In genomic region chr1:101137144-101138126, GRCh38 we compare ENCODE assay signal across 8 cellular contexts.
A peak's percentile ranks its signal among the peaks of the same experiment; 100 is the strongest.
DNase-seq lines count a peak whose midpoint lies in the region; ATAC-seq and TF ChIP-seq lines count a peak whose summit lies in the region.

No MANE protein-coding gene starts in this region.

- H3K27me3 ChIP-seq in cardiac muscle cell = no peaks in the 10 kb centered on the region

- H3K4me3 ChIP-seq in cardiac muscle cell (no peak overlapping the region), choroid plexus epithelial cell (ENCODE audit: low read depth, low read length) (no peak overlapping the region)

- intact Hi-C loops in cardiac septum (cut with DNase I) = loop anchor here (2.0 to 10.0 kb wide), 3 partner anchors 101 to 213 kb away; no protein-coding TSS in a partner anchor

- no peaks in the 10 kb centered on the region for H3K9me3 ChIP-seq in cardiac muscle cell (ENCODE audit: low read depth)
- no peaks in the 10 kb centered on the region for H3K9me3 ChIP-seq in KOPT-K1 (ENCODE audit: insufficient read depth, low read length, poor library complexity, severe bottlenecking)

- peak in 1 of 2 donors; percentile 89 for DNase-seq in cardiac muscle cell (ENCODE audit: low read depth in 1 of 2, low spot score in 1 of 2)
- no peak for DNase-seq in cardiac septum (ENCODE audit: low spot score)
- peak; percentile 91 for DNase-seq in choroid plexus epithelial cell (ENCODE audit: low read depth)
- DNase-seq in stromal cell of bone marrow (ENCODE audit: low read depth) = peak; percentile 50
- DNase-seq in stimulated activated CD4-positive, alpha-beta T cell treated with anti-CD3 and anti-CD28 coated beads, Interleukin-2, amount 100 ng/mL, for 24 hours = no peak
- no peak for DNase-seq in stimulated activated CD4-positive, alpha-beta T cell treated with anti-CD3 and anti-CD28 coated beads, Interleukin-4, amount 100 ng/mL, for 24 hours

- peaks cover 24% of the 10 kb centered on the region for H3K4me1 ChIP-seq in cardiac muscle cell (ENCODE audit: low read depth)

- no peak for TF ChIP-seq CTCF in cardiac muscle cell (IDR thresholded peaks at IDR 0.05; ENCODE audit: low read depth, low read length)
- TF ChIP-seq CTCF in choroid plexus epithelial cell (conservative IDR thresholded peaks at IDR 0.05; ENCODE audit: low read depth, low read length) = no peak

- peak overlapping the region; percentile 57 for H3K27ac ChIP-seq in cardiac muscle cell
- peak overlapping the region; percentile 96 for H3K27ac ChIP-seq in KOPT-K1 (ENCODE audit: low read depth, low read length, poor library complexity, severe bottlenecking)

- H3K36me3 ChIP-seq in cardiac muscle cell (no peaks in the 10 kb centered on the region), KOPT-K1 (ENCODE audit: insufficient read depth, low read length) (no peaks in the 10 kb centered on the region)

- no peak for ATAC-seq in GM19023 (IDR thresholded peaks at IDR 0.05; ENCODE audit: unreplicated experiment)

Comparison
In these comparisons a context has a peak if more than half of its experiments do, and no peak if none do; other contexts are left out.
1. DNase-seq: peak in choroid plexus epithelial cell (single experiment) and stromal cell of bone marrow (single experiment); none in cardiac septum (single experiment), stimulated activated CD4-positive, alpha-beta T cell treated with anti-CD3 and anti-CD28 coated beads, Interleukin-2, amount 100 ng/mL, for 24 hours (0 of 2) and stimulated activated CD4-positive, alpha-beta T cell treated with anti-CD3 and anti-CD28 coated beads, Interleukin-4, amount 100 ng/mL, for 24 hours (single experiment).